ENCODE assay signal across 9 cellular contexts in genomic region chr2:54838585-54839035, GRCh38.
DNase-seq lines count a peak whose midpoint lies in the region; ATAC-seq, FAIRE-seq and TF ChIP-seq lines count a peak whose summit lies in the region.
"Had no signal": no experiment of that assay in that cellular context is flagged by ENCODE, and none has a peak within 500 bp of the region (broad histone marks: within the 10 kb centered on the region; RNA-seq: fewer than 3 reads in every experiment).

No MANE protein-coding gene starts in this region.

- no peak overlapping the region for H3K27ac Mint-ChIP-seq in activated T-helper 2 cell treated with anti-CD3 and anti-CD28 coated beads, Interferon-gamma antibody, Interleukin-2, Interleukin-4, amounts not matched to agents 10 μg/mL and 5 μg/mL and 100 μg/mL, durations not matched to agents 14 hours and 24 hours and 36 hours
- no peak overlapping the region for H3K27ac Mint-ChIP-seq in osteocyte (ENCODE audit: unreplicated experiment)

- TF ChIP-seq EP300 in transverse colon (IDR thresholded peaks at IDR 0.05; ENCODE audit: low read depth) = no peak

- DNase-seq in COLO668 (lab: John Stamatoyannopoulos, UW; ENCODE audit: unreplicated experiment) (peak; percentile 72), HTR-8/SVneo (ENCODE audit: insufficient read length, low spot score) (peak; percentile 70), RPMI8226 (peak; percentile 73), foreskin keratinocyte (peak in 1 of 2 donors; percentile 51), osteocyte (ENCODE audit: extremely low spot score, unreplicated experiment) (no peak), transverse colon (peak; percentile 67)
- peak; percentile 26 for DNase-seq in activated T-helper 2 cell treated with anti-CD3 and anti-CD28 coated beads, Interferon-gamma antibody, Interleukin-2, Interleukin-4, amounts not matched to agents 10 μg/mL and 5 μg/mL and 100 μg/mL, durations not matched to agents 14 hours and 24 hours and 36 hours (ENCODE audit: low spot score)

- H3K36me3 ChIP-seq in transverse colon = no peaks in the 10 kb centered on the region

- H3K27me3 Mint-ChIP-seq in activated T-helper 2 cell treated with anti-CD3 and anti-CD28 coated beads, Interferon-gamma antibody, Interleukin-2, Interleukin-4, amounts not matched to agents 10 μg/mL and 5 μg/mL and 100 μg/mL, durations not matched to agents 14 hours and 24 hours and 36 hours (ENCODE audit: low read depth) = peaks cover 5% of the 10 kb centered on the region
- H3K27me3 Mint-ChIP-seq in osteocyte (ENCODE audit: unreplicated experiment) = peaks cover 16% of the 10 kb centered on the region

- FAIRE-seq in HTR-8/SVneo (lab: Jason Lieb, UNC) = peak; percentile 69

- in situ Hi-C loops in transverse colon (cut with MboI; ENCODE audit: low pct_ligation_motif_present in 1 of 4, low pct_unique_long_range_greater_than_20kb in 1 of 4, low sequenced_read_pairs in 3 of 4) = loop anchor here in 2 of 4 donors (10.0 to 25.0 kb wide), 2 partner anchors 314 to 326 kb away; no protein-coding TSS in a partner anchor

- WGBS in transverse colon (ENCODE audit: low coverage in 1 of 2), 2 donors = 9% methylated on average over 4 of the region's 4 CpGs; no CpG with 5 or more reads in 1 of the 2 donors

- H3K36me3 Mint-ChIP-seq in activated T-helper 2 cell treated with anti-CD3 and anti-CD28 coated beads, Interferon-gamma antibody, Interleukin-2, Interleukin-4, amounts not matched to agents 10 μg/mL and 5 μg/mL and 100 μg/mL, durations not matched to agents 14 hours and 24 hours and 36 hours (ENCODE audit: low read depth) = no peaks in the 10 kb centered on the region
- H3K36me3 Mint-ChIP-seq in osteocyte (ENCODE audit: unreplicated experiment) = no peaks in the 10 kb centered on the region

- H3K4me3 Mint-ChIP-seq in activated T-helper 2 cell treated with anti-CD3 and anti-CD28 coated beads, Interferon-gamma antibody, Interleukin-2, Interleukin-4, amounts not matched to agents 10 μg/mL and 5 μg/mL and 100 μg/mL, durations not matched to agents 14 hours and 24 hours and 36 hours (ENCODE audit: low read depth) = no peak overlapping the region
- no peak overlapping the region for H3K4me3 Mint-ChIP-seq in osteocyte (ENCODE audit: unreplicated experiment)

- H3K27ac ChIP-seq in foreskin keratinocyte (no peak overlapping the region), transverse colon (no peak overlapping the region)
- H3K27ac ChIP-seq: epithelial cell of prostate had no signal

- no peak for TF ChIP-seq POLR2A in transverse colon (IDR thresholded peaks at IDR 0.05)

- H3K27me3 ChIP-seq in foreskin keratinocyte = no peaks in the 10 kb centered on the region
- H3K27me3 ChIP-seq in transverse colon = no peaks in the 10 kb centered on the region

- no peaks in the 10 kb centered on the region for H3K9me3 Mint-ChIP-seq in activated T-helper 2 cell treated with anti-CD3 and anti-CD28 coated beads, Interferon-gamma antibody, Interleukin-2, Interleukin-4, amounts not matched to agents 10 μg/mL and 5 μg/mL and 100 μg/mL, durations not matched to agents 14 hours and 24 hours and 36 hours
- no peaks in the 10 kb centered on the region for H3K9me3 Mint-ChIP-seq in osteocyte (ENCODE audit: unreplicated experiment)

- ATAC-seq in GM19351 (IDR thresholded peaks at IDR 0.05; ENCODE audit: unreplicated experiment) = peak; percentile 93
- peak; percentile 81 for ATAC-seq in foreskin keratinocyte

- intact Hi-C loops in activated T-helper 2 cell treated with anti-CD3 and anti-CD28 coated beads, Interferon-gamma antibody, Interleukin-2, Interleukin-4, amounts not matched to agents 10 μg/mL and 5 μg/mL and 100 μg/mL, durations not matched to agents 14 hours and 24 hours and 36 hours (cut with micrococcal nuclease) = loop anchor here (1.0 to 2.0 kb wide), 3 partner anchors 76 to 316 kb away; no protein-coding TSS in a partner anchor
- intact Hi-C loops in transverse colon (cut with DNase I; ENCODE audit: low total_unique reads) = no loop called here

- H3K9me3 ChIP-seq in transverse colon = no peaks in the 10 kb centered on the region

- H3K4me1 ChIP-seq in foreskin keratinocyte (peaks cover 9% of the 10 kb centered on the region), transverse colon (no peaks in the 10 kb centered on the region)

- H3K4me3 ChIP-seq in transverse colon = no peak overlapping the region

- no peaks in the 10 kb centered on the region for H3K4me1 Mint-ChIP-seq in activated T-helper 2 cell treated with anti-CD3 and anti-CD28 coated beads, Interferon-gamma antibody, Interleukin-2, Interleukin-4, amounts not matched to agents 10 μg/mL and 5 μg/mL and 100 μg/mL, durations not matched to agents 14 hours and 24 hours and 36 hours (ENCODE audit: low read depth)
- no peaks in the 10 kb centered on the region for H3K4me1 Mint-ChIP-seq in osteocyte (ENCODE audit: unreplicated experiment)

- TF ChIP-seq CTCF in foreskin keratinocyte (conservative IDR thresholded peaks at IDR 0.05) (peak; percentile 86), osteocyte (IDR thresholded peaks at IDR 0.05) (peak; percentile 93), transverse colon (IDR thresholded peaks at IDR 0.05) (peak; percentile 76 to 93 (median 89))
